In the genomic region with DNA sequence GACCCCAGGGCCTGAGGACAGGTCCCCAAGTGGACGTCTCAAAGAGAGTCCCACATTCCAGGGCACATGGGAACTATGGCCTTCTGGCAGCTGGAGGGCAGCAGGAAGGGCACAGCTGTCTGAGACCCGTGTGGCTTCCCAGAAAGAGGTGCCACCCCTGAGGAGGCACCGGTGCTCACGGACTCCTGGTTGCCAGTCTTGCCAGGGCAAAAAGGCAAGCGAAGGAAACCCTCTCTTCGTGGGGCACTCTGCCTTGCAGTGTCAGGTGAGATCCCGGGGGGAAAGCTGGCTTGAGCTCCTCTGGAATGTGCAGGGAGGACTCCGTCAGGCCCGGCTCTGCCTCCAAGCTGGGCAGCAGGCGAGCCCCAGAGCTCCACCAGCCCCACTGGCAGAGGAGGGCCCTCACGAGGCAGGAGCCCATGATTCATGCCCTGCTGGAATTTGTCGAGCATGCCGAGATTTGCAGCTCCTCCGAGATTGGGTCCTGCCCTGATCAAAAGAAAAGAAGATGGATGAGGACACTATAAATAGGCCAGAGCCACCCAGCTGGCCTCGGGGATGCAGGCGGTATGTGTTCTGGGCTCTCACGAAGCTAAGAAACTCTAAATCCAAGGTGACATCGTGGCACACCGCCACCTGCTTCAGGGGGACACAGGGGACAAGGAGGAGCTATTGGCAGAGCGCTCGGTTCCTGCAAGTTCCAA, we compare ENCODE assay signal across 10 cellular contexts. TPM values are rescaled to one million over a fixed set of nuclear protein-coding genes. Genes with fewer than 3 reads are reported as not detected.
A peak's percentile ranks its signal among the peaks of the same experiment; 100 is the strongest.
DNase-seq lines count a peak whose midpoint lies in the region; ATAC-seq, FAIRE-seq and TF ChIP-seq lines count a peak whose summit lies in the region.
"Had no signal": no experiment of that assay in that cellular context is flagged by ENCODE, and none has a peak within 500 bp of the region (broad histone marks: within the 10 kb centered on the region; RNA-seq: fewer than 3 reads in every experiment).

No MANE protein-coding gene starts in this region.

- TF ChIP-seq POLR2A in adrenal gland (IDR thresholded peaks at IDR 0.05) (no peak), GM12891 (IDR thresholded peaks at IDR 0.05; ENCODE audit: low read depth, low read length) (no peak)

- H3K4me1 Mint-ChIP-seq in Calu3 (ENCODE audit: low read depth, unreplicated experiment): peaks cover 33% of the 10 kb centered on the region

- no peak for FAIRE-seq in GM12891 (lab: Jason Lieb, UNC)

- BruUV-seq in Calu3 (replicated peaks; lab: Mats Ljungman, UMichigan): no TSS peak

- no peak overlapping the region for H3K9ac ChIP-seq in rectal smooth muscle tissue (ENCODE audit: low read length)

- DNase-seq in Calu3 (peak; percentile 34), adrenal gland (peak in 6 of 7 donors; percentile 71 to 91 (median 80)), left cardiac atrium (peak; percentile 66), GM12891 (ENCODE audit: insufficient read length, low spot score) (no peak), NOMO-1 treated with dmso at 0.1 percent for 144 hours (lab: John Stamatoyannopoulos, UW; ENCODE audit: unreplicated experiment) (no peak)
- DNase-seq in stimulated activated CD4-positive, alpha-beta T cell treated with anti-CD3 and anti-CD28 coated beads, Interleukin-4, amount 100 ng/mL, for 1 hour: no peak
- DNase-seq: stimulated activated naive CD4-positive, alpha-beta T cell treated with Interleukin-2 at 50 U/mL for 16 hours had no signal

- CTCF ChIA-PET in Calu3 (lab: Charles Lee): interaction anchor here (0.6 to 2.6 kb wide), 5 partner anchors 15 to 180 kb away, joined by 3 to 12 read pairs (median 3); no protein-coding TSS in a partner anchor

- no peaks in the 10 kb centered on the region for H3K27me3 ChIP-seq in adrenal gland
- H3K27me3 ChIP-seq in rectal smooth muscle tissue (ENCODE audit: control insufficient read depth, insufficient read depth, low read length): no peaks in the 10 kb centered on the region

- intact Hi-C loops in Calu3 (cut with micrococcal nuclease; ENCODE audit: unreplicated experiment): no loop called here
- intact Hi-C loops in adrenal gland (cut with DNase I): no loop called here
- intact Hi-C loops in left cardiac atrium (cut with DNase I): no loop called here

- H3K4me3 ChIP-seq in adrenal gland (no peak overlapping the region), rectal smooth muscle tissue (ENCODE audit: low read length) (no peak overlapping the region)

- H3K36me3 Mint-ChIP-seq in Calu3 (ENCODE audit: insufficient read depth, unreplicated experiment): peaks cover 18% of the 10 kb centered on the region

- H3K4me3 Mint-ChIP-seq in Calu3 (ENCODE audit: low read depth, unreplicated experiment): peak overlapping the region; percentile 29
- H3K4me3 Mint-ChIP-seq: neural crest cell had no signal

- H3K9me3 Mint-ChIP-seq in Calu3 (ENCODE audit: low read depth, unreplicated experiment): no peaks in the 10 kb centered on the region

- H3K36me3 ChIP-seq in adrenal gland (replicated peaks in 1 of 2) (no peaks in the 10 kb centered on the region), rectal smooth muscle tissue (ENCODE audit: control insufficient read depth, insufficient read depth, low read length) (no peaks in the 10 kb centered on the region)

- H3K27ac ChIP-seq in adrenal gland (peak overlapping the region; percentile 7 to 88 (median 76)), rectal smooth muscle tissue (ENCODE audit: low read depth, low read length) (peak overlapping the region; percentile 58)

- H3K9me3 ChIP-seq in adrenal gland (replicated peaks in 1 of 3): no peaks in the 10 kb centered on the region

- H3K4me1 ChIP-seq in adrenal gland (replicated peaks in 1 of 2) (peaks cover 14 to 22% of the 10 kb centered on the region in 2 donors), rectal smooth muscle tissue (ENCODE audit: control insufficient read depth, insufficient read depth, low read length) (peaks cover 14% of the 10 kb centered on the region)

- peak; percentile 56 to 77 for ATAC-seq in left cardiac atrium
- ATAC-seq in activated CD4-positive, CD25-positive, alpha-beta regulatory T cell treated with anti-CD3 and anti-CD28 coated beads, Interleukin-2, amount 50 U/mL, for 24 hours: no peak

- 27 to 57% (median 41%) methylated on average over 7 to 21 of the region's 21 CpGs for WGBS in adrenal gland, 4 donors

- TF ChIP-seq CTCF in Calu3 (IDR thresholded peaks at IDR 0.05; ENCODE audit: unreplicated experiment): no peak
- no peak for TF ChIP-seq CTCF in adrenal gland (IDR thresholded peaks at IDR 0.05)

- H3K27ac Mint-ChIP-seq in Calu3 (ENCODE audit: unreplicated experiment): peak overlapping the region; percentile 68

- no peaks in the 10 kb centered on the region for H3K27me3 Mint-ChIP-seq in Calu3 (ENCODE audit: unreplicated experiment)

TF ChIP-seq in GM12891, 5 proteins besides CTCF, POLR2A, EP300 and RAD21:
- no peak for TF ChIP-seq PAX5 (IDR thresholded peaks at IDR 0.05; ENCODE audit: insufficient read depth, low read length, severe bottlenecking)
- no peak for TF ChIP-seq POU2F2 (IDR thresholded peaks at IDR 0.05; ENCODE audit: low read depth, low read length)
- TF ChIP-seq TAF1 (IDR thresholded peaks at IDR 0.05; ENCODE audit: low read depth, low read length): no peak
- no peak for TF ChIP-seq POLR2AphosphoS5 (IDR thresholded peaks at IDR 0.05; ENCODE audit: low read depth, low read length)
- no peak for TF ChIP-seq SPI1 (IDR thresholded peaks at IDR 0.05; ENCODE audit: low read depth, low read length)

RNA-seq across cellular contexts. Expression of gene CELSR1, which starts 9.9 kb away (rescaled TPM):
- total RNA-seq in Calu3 (2022) (40.8 and 45.5 TPM in 2 replicates), adrenal gland (1 to 10 TPM; 1.1 to 4.3 (median 2.6) TPM), left cardiac atrium (1 to 10 TPM; 6.5 to 8.1 TPM)
- 1 to 10 TPM in 2 of 3 donors, under 1 TPM in 1; 0.71 to 3.1 (median 1.6) TPM for polyA plus RNA-seq in adrenal gland
- 0.90 TPM for polyA plus RNA-seq in GM12891 (2012; ENCODE audit: low read depth, missing spikeins)

Comparison
In these comparisons a context has a peak if more than half of its experiments do, and no peak if none do; other contexts are left out.
1. DNase-seq: peak in Calu3 (single experiment), adrenal gland (6 of 7) and left cardiac atrium (single experiment); none in stimulated activated CD4-positive, alpha-beta T cell treated with anti-CD3 and anti-CD28 coated beads, Interleukin-4, amount 100 ng/mL, for 1 hour (single experiment), GM12891 (single experiment) and NOMO-1 treated with dmso at 0.1 percent for 144 hours (single experiment).
2. ATAC-seq: peak in left cardiac atrium (2 of 2); none in activated CD4-positive, CD25-positive, alpha-beta regulatory T cell treated with anti-CD3 and anti-CD28 coated beads, Interleukin-2, amount 50 U/mL, for 24 hours (0 of 2).